Comparison of ENCODE assay signal across 9 cellular contexts in the genomic region with DNA sequence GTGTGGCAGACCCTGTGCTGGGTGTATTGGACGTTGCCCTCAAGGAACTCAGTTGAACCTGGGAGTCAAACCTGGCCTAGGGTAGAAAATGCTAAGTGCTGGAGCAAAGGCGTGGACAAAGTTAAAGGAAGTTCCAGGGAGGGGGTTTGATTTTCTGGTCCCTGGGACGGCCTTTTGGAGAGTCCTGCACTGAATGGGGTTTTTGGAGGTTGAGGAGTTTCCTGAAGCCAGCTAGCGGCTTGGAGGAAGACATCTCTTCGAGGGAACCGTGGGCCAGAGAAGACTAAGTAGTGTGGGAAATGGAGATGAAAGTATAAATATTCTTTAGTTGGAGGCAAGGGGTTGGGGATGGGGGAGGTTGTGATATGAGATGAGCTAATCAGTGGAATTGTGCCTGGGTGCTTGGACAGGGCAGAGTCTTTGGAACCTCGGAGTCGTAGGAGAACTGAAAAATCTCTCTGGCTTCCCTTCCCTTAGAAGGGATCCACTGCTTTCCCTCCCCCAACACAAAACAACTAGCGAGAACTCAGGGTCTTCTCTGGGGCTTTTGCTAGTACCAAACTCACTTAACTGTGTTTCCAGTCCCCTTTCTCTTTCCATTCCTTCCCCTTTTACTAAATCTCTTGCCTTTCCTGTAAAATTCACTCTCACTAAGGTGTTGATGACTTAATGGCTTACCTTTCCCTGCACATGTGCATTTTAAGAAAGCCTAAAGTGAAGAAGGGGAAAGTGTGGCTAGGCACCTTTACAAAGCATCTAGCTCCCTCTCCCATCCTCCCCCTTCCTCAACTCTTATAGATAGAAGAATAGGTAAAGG. TPM values are rescaled to one million over a fixed set of nuclear protein-coding genes. Genes with fewer than 3 reads are reported as not detected.
A peak's percentile ranks its signal among the peaks of the same experiment; 100 is the strongest.
DNase-seq lines count a peak whose midpoint lies in the region; FAIRE-seq and TF ChIP-seq lines count a peak whose summit lies in the region.
"Had no signal": no experiment of that assay in that cellular context is flagged by ENCODE, and none has a peak within 500 bp of the region (broad histone marks: within the 10 kb centered on the region; RNA-seq: fewer than 3 reads in every experiment).

No MANE protein-coding gene starts in this region.

- H3K79me1 ChIP-seq in trophoblast cell (ENCODE audit: low read length): peaks cover 18% of the 10 kb centered on the region

- peaks cover 54% of the 10 kb centered on the region for H3K79me2 ChIP-seq in fibroblast of lung (ENCODE audit: control insufficient read depth, insufficient read depth, low read length)
- peaks cover 28% of the 10 kb centered on the region for H3K79me2 ChIP-seq in trophoblast cell (ENCODE audit: control insufficient read depth, insufficient read depth, low read length, poor library complexity)

- H2BK120ac ChIP-seq in trophoblast cell (ENCODE audit: insufficient read depth, low read length, poor library complexity): peak overlapping the region; percentile 99

- peak overlapping the region; percentile 98 for H3K18ac ChIP-seq in trophoblast cell (ENCODE audit: low read length)

- FAIRE-seq in RCC 7860 (lab: Jason Lieb, UNC): no peak
- FAIRE-seq in D721Med (lab: Jason Lieb, UNC): no peak
- FAIRE-seq: K562 had no signal

- H3K9ac ChIP-seq in fibroblast of lung (ENCODE audit: insufficient read depth, low read length) (peak overlapping the region; percentile 93), trophoblast cell (ENCODE audit: low read length) (peak overlapping the region; percentile 96)

- H3K4me2 ChIP-seq in fibroblast of lung (ENCODE audit: extremely low read depth, insufficient read depth, low read length) (peak overlapping the region; percentile 95), trophoblast cell (ENCODE audit: low read length) (peak overlapping the region; percentile 63)

- peak overlapping the region; percentile 37 to 93 (median 66) for H3K4me3 ChIP-seq in fibroblast of lung (replicated peaks in 1 of 4; ENCODE audit: control extremely low read depth in 1 of 4, insufficient read depth in 1 of 4, low read depth in 3 of 4, low read length in 4 of 4)
- H3K4me3 ChIP-seq in trophoblast cell (ENCODE audit: low read depth, low read length): peak overlapping the region; percentile 86
- H3K4me3 ChIP-seq: K562 had no signal

- H4K91ac ChIP-seq in trophoblast cell (ENCODE audit: low read depth, low read length): peak overlapping the region; percentile 99

- no peak overlapping the region for H3K23ac ChIP-seq in trophoblast cell (ENCODE audit: low read length)

- no peaks in the 10 kb centered on the region for H3K36me3 ChIP-seq in fibroblast of lung (ENCODE audit: control insufficient read depth, insufficient read depth, low read length)
- H3K36me3 ChIP-seq in trophoblast cell (ENCODE audit: control insufficient read depth in 1 of 2, insufficient read depth in 2 of 2, low read length in 2 of 2): peaks cover 0 to 3% of the 10 kb centered on the region in 2 experiments

- H2BK5ac ChIP-seq in trophoblast cell (ENCODE audit: low read depth, low read length, poor library complexity): peak overlapping the region; percentile 99

- peak; percentile 39 for DNase-seq in EL
- DNase-seq in RCC 7860 (ENCODE audit: low spot score): peak; percentile 15
- DNase-seq in fibroblast of lung (ENCODE audit: low read depth in 2 of 2): peak; percentile 27 to 33
- DNase-seq in trophoblast cell: no peak
- no peak for DNase-seq in NCI-H526 (lab: John Stamatoyannopoulos, UW)
- DNase-seq in NCI-H2029 (lab: John Stamatoyannopoulos, UW): no peak
- DNase-seq in D721Med (ENCODE audit: insufficient read length, low spot score): no peak
- no peak for DNase-seq in stimulated activated naive CD4-positive, alpha-beta T cell treated with Interleukin-2 at 50 U/mL for 16 hours (lab: John Stamatoyannopoulos, UW)

- peak overlapping the region; percentile 97 for H3K27ac ChIP-seq in fibroblast of lung (ENCODE audit: insufficient read depth, low read length)
- H3K27ac ChIP-seq in trophoblast cell (ENCODE audit: low read depth, low read length): peak overlapping the region; percentile 99

- TF ChIP-seq CTCF in fibroblast of lung (conservative IDR thresholded peaks at IDR 0.05 in 1 of 2, IDR thresholded peaks at IDR 0.05 in 1 of 2; ENCODE audit: low read depth in 1 of 2, low read length in 2 of 2) (no peak), D721Med (IDR thresholded peaks at IDR 0.05; ENCODE audit: insufficient read depth, missing control alignments) (no peak)

- peak overlapping the region; percentile 90 for H2AK5ac ChIP-seq in trophoblast cell (ENCODE audit: low read length)

- H3K4me1 ChIP-seq in fibroblast of lung (ENCODE audit: control insufficient read depth, extremely low read depth, insufficient read depth, low read length): peaks cover 14% of the 10 kb centered on the region
- peaks cover 11 to 33% of the 10 kb centered on the region in 2 experiments for H3K4me1 ChIP-seq in trophoblast cell (ENCODE audit: control insufficient read depth in 1 of 2, insufficient read depth in 2 of 2, low read length in 2 of 2)

- peak overlapping the region; percentile 98 for H3K4ac ChIP-seq in trophoblast cell (ENCODE audit: low read depth, low read length)

- H3K9me3 ChIP-seq in fibroblast of lung (ENCODE audit: control insufficient read depth, insufficient read depth, low read depth, low read length) (no peaks in the 10 kb centered on the region), trophoblast cell (ENCODE audit: insufficient read depth, low read depth, low read length) (no peaks in the 10 kb centered on the region)

- H4K12ac ChIP-seq in trophoblast cell (ENCODE audit: low read depth, low read length): peak overlapping the region; percentile 93

- peak overlapping the region; percentile 99 for H3K14ac ChIP-seq in trophoblast cell (ENCODE audit: low read length)

- WGBS in trophoblast cell (ENCODE audit: extremely low coverage, insufficient coverage, insufficient read length): no CpG with 5 or more reads among the region's 9 CpGs

- peak overlapping the region; percentile 100 for H4K8ac ChIP-seq in trophoblast cell (ENCODE audit: low read depth, low read length)

- H2AFZ ChIP-seq in fibroblast of lung (ENCODE audit: low read length): no peak overlapping the region
- H2AFZ ChIP-seq in trophoblast cell (ENCODE audit: insufficient read depth, low read length, poor library complexity): no peak overlapping the region

- no peaks in the 10 kb centered on the region for H3K27me3 ChIP-seq in fibroblast of lung (ENCODE audit: control insufficient read depth, insufficient read depth, low read length)
- H3K27me3 ChIP-seq in trophoblast cell (ENCODE audit: insufficient read depth, low read length): no peaks in the 10 kb centered on the region

- no peaks in the 10 kb centered on the region for H4K20me1 ChIP-seq in fibroblast of lung (ENCODE audit: control insufficient read depth, extremely low read depth, insufficient read depth, low read length)

- H2BK12ac ChIP-seq in trophoblast cell (ENCODE audit: low read length): peak overlapping the region; percentile 54

RNA-seq across cellular contexts. Expression of gene LPP, which starts 1.0 kb away (rescaled TPM):
- 69.0 and 89.6 TPM in 2 replicates for total RNA-seq in fibroblast of lung
- 55.9 and 124 TPM in 2 replicates for polyA plus RNA-seq in fibroblast of lung
- 20.2 and 70.2 TPM in 2 replicates for polyA plus RNA-seq in fibroblast of lung (2012)
- 1,083 and 1,760 TPM in 2 replicates for polyA minus RNA-seq in fibroblast of lung (ENCODE audit: low replicate concordance)
- polyA plus RNA-seq in trophoblast cell (2013): 29.2 and 30.6 TPM in 2 replicates
- polyA plus RNA-seq: K562 had no signal

Comparison
In these comparisons a context has a peak if more than half of its experiments do, and no peak if none do; other contexts are left out.
1. DNase-seq: peak in EL (single experiment), RCC 7860 (single experiment) and fibroblast of lung (2 of 2); none in trophoblast cell (0 of 2), NCI-H526 (0 of 2), NCI-H2029 (single experiment), D721Med (single experiment) and stimulated activated naive CD4-positive, alpha-beta T cell treated with Interleukin-2 at 50 U/mL for 16 hours (single experiment).